12 cellular contexts compared by ENCODE assay signal in the genomic region with DNA sequence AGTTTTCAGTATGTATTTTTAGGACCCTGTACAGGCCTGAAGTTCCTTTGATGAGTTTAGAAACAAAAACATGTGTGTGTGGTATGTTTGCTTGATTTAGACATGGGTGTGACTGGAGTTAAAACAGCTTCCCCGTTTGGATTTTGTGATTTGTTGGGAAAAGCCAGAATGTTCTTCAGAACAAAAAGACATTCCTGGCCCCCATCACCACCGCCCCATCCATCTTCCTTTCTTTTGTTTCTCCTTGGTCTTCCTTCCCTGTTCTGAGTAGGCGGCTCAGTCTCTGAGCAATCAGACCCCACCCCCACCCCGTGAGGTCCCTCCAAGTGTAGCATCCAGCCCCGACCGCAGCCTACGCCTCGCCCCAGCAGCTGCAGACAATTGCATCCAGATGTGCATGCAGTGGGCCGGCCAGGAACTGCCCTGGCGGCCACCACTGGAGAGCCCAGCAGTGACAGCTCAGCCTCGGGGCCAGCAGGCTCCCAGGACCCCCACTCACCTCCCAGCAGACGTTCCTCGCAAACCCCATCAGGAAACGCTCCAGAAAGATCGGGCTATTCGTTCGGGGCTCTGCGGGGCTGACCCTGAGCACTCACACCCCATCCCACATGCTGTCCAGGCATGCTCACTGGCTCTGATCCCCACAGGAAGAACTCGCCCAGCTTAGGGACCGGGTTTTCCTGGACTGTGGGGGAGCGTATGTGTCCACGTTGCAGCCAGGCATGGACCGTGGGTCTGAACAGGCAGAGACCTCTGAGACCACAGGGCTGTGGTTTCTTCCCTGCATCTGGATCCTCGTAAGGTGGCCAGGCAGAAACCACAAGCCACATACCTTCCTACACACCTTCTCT.
DNase-seq lines count a peak whose midpoint lies in the region; ATAC-seq and TF ChIP-seq lines count a peak whose summit lies in the region.
"Had no signal": no experiment of that assay in that cellular context is flagged by ENCODE, and none has a peak within 500 bp of the region (broad histone marks: within the 10 kb centered on the region; RNA-seq: fewer than 3 reads in every experiment).

No MANE protein-coding gene starts in this region.

- H3K27me3 Mint-ChIP-seq in brain = peaks cover 7% of the 10 kb centered on the region

- no peak overlapping the region for H2AFZ ChIP-seq in smooth muscle cell (ENCODE audit: low read depth)

- peak overlapping the region; percentile 83 for H3K27ac ChIP-seq in smooth muscle cell (ENCODE audit: low read depth)
- H3K27ac ChIP-seq: right lobe of liver had no signal

- ATAC-seq in HG03025 (IDR thresholded peaks at IDR 0.05; ENCODE audit: low FRiP score, unreplicated experiment) = no peak
- ATAC-seq: activated CD4-positive, CD25-positive, alpha-beta regulatory T cell treated with anti-CD3 and anti-CD28 coated beads, Interleukin-2, amount 50 U/mL, for 24 hours; right lobe of liver had no signal

- no peaks in the 10 kb centered on the region for H3K36me3 ChIP-seq in smooth muscle cell (ENCODE audit: low read depth)
- H3K36me3 ChIP-seq: right lobe of liver had no signal

- WGBS in smooth muscle cell (ENCODE audit: low lambda C conversion rate) = 23% methylated on average over 24 of the region's 24 CpGs

- H3F3A ChIP-seq in smooth muscle cell (ENCODE audit: low read depth) = peaks cover 11% of the 10 kb centered on the region

- H3K4me1 ChIP-seq in smooth muscle cell (ENCODE audit: low read depth) = peaks cover 19% of the 10 kb centered on the region

- H3K9me3 Mint-ChIP-seq in brain = peaks cover 0 to 6% (median 0%) of the 10 kb centered on the region in 5 experiments
- H3K9me3 Mint-ChIP-seq: stimulated activated naive CD8-positive, alpha-beta T cell treated with anti-CD3 and anti-CD28 coated beads, Interleukin-15, Interleukin-2, amounts not matched to agents 100 ng/mL and 50 ng/mL, for 24 hours had no signal

- H3K27ac Mint-ChIP-seq in brain = peak overlapping the region in 3 of 5 experiments; percentile 76 to 85 (median 83)
- H3K27ac Mint-ChIP-seq: stimulated activated naive CD8-positive, alpha-beta T cell treated with anti-CD3 and anti-CD28 coated beads, Interleukin-15, Interleukin-2, amounts not matched to agents 100 ng/mL and 50 ng/mL, for 24 hours had no signal

- H3K9ac ChIP-seq in smooth muscle cell (ENCODE audit: low read depth) = no peak overlapping the region

- peak overlapping the region; percentile 63 for H3K4me2 ChIP-seq in smooth muscle cell

- no peaks in the 10 kb centered on the region for H3K79me2 ChIP-seq in smooth muscle cell (ENCODE audit: low read depth)

- H3K9me3 ChIP-seq in smooth muscle cell (replicated peaks; ENCODE audit: low read depth) = no peaks in the 10 kb centered on the region
- H3K9me3 ChIP-seq: right lobe of liver had no signal

- DNase-seq in ELR (ENCODE audit: low read depth) (peak; percentile 16), iris pigment epithelial cell (ENCODE audit: low read depth) (peak; percentile 78), smooth muscle cell (lab: John Stamatoyannopoulos, UW; ENCODE audit: unreplicated experiment) (no peak), amniotic stem cell (lab: John Stamatoyannopoulos, UW) (no peak), NCI-H2196 (lab: John Stamatoyannopoulos, UW; ENCODE audit: unreplicated experiment) (no peak)
- DNase-seq in stimulated activated CD4-positive, alpha-beta T cell treated with anti-CD3 and anti-CD28 coated beads, Interleukin-4, amount 100 ng/mL, for 24 hours = no peak
- DNase-seq: amygdala had no signal

- no peaks in the 10 kb centered on the region for H4K20me1 ChIP-seq in smooth muscle cell (ENCODE audit: low read depth)

- peak overlapping the region in 3 of 5 experiments; percentile 0 to 10 (median 3) for H3K4me3 Mint-ChIP-seq in brain
- H3K4me3 Mint-ChIP-seq: stimulated activated naive CD8-positive, alpha-beta T cell treated with anti-CD3 and anti-CD28 coated beads, Interleukin-15, Interleukin-2, amounts not matched to agents 100 ng/mL and 50 ng/mL, for 24 hours had no signal

- H3K4me3 ChIP-seq in smooth muscle cell = no peak overlapping the region
- H3K4me3 ChIP-seq: right lobe of liver had no signal

- H3K27me3 ChIP-seq in smooth muscle cell (ENCODE audit: low read depth) = no peaks in the 10 kb centered on the region
- H3K27me3 ChIP-seq: right lobe of liver had no signal

- TF ChIP-seq CTCF in brain (conservative IDR thresholded peaks at IDR 0.05) (peak in 1 of 2 experiments; percentile 12), smooth muscle cell (IDR thresholded peaks at IDR 0.05; ENCODE audit: borderline replicate concordance, insufficient read depth, poor library complexity, severe bottlenecking) (no peak)

- H3K36me3 Mint-ChIP-seq in brain = no peaks in the 10 kb centered on the region

- H3K4me1 Mint-ChIP-seq in brain = peaks cover 43% of the 10 kb centered on the region

Comparison
In these comparisons a context has a peak if more than half of its experiments do, and no peak if none do; other contexts are left out.
1. DNase-seq: peak in ELR (single experiment) and iris pigment epithelial cell (single experiment); none in smooth muscle cell (single experiment), amniotic stem cell (single experiment), NCI-H2196 (single experiment) and stimulated activated CD4-positive, alpha-beta T cell treated with anti-CD3 and anti-CD28 coated beads, Interleukin-4, amount 100 ng/mL, for 24 hours (single experiment).